9 cellular contexts compared by ENCODE assay signal in genomic region chr7:25456467-25457171, GRCh38.
DNase-seq lines count a peak whose midpoint lies in the region; ATAC-seq, FAIRE-seq and TF ChIP-seq lines count a peak whose summit lies in the region.
"Had no signal": no experiment of that assay in that cellular context is flagged by ENCODE, and none has a peak within 500 bp of the region (broad histone marks: within the 10 kb centered on the region; RNA-seq: fewer than 3 reads in every experiment).

No MANE protein-coding gene starts in this region.

- no peaks in the 10 kb centered on the region for H4K20me1 ChIP-seq in SK-N-SH (ENCODE audit: insufficient read depth)

- H3K79me2 ChIP-seq in SK-N-SH (ENCODE audit: insufficient read depth), result no peaks in the 10 kb centered on the region
- H3K79me2 ChIP-seq in trophoblast cell (ENCODE audit: control insufficient read depth, insufficient read depth, low read length, poor library complexity), result no peaks in the 10 kb centered on the region

- no peak overlapping the region for H3K4ac ChIP-seq in trophoblast cell (ENCODE audit: low read depth, low read length)

- no peak overlapping the region for H4K91ac ChIP-seq in trophoblast cell (ENCODE audit: low read depth, low read length)

- H2AFZ ChIP-seq in SK-N-SH (ENCODE audit: low read depth) (no peak overlapping the region), trophoblast cell (ENCODE audit: insufficient read depth, low read length, poor library complexity) (no peak overlapping the region)

- H3K9ac ChIP-seq in SK-N-SH, result no peak overlapping the region
- H3K9ac ChIP-seq in trophoblast cell (ENCODE audit: low read length), result no peak overlapping the region

- no peaks in the 10 kb centered on the region for H3K36me3 ChIP-seq in MG63
- H3K36me3 ChIP-seq in SK-N-SH (replicated peaks in 1 of 2; ENCODE audit: control insufficient read depth in 1 of 2, insufficient read depth in 2 of 2, low read length in 1 of 2), result no peaks in the 10 kb centered on the region
- H3K36me3 ChIP-seq in small intestine (ENCODE audit: control insufficient read depth in 2 of 2, insufficient read depth in 2 of 2, low read length in 2 of 2), result no peaks in the 10 kb centered on the region
- no peaks in the 10 kb centered on the region for H3K36me3 ChIP-seq in trophoblast cell (ENCODE audit: control insufficient read depth in 1 of 2, insufficient read depth in 2 of 2, low read length in 2 of 2)

- no peaks in the 10 kb centered on the region for H3K79me1 ChIP-seq in trophoblast cell (ENCODE audit: low read length)

- peak overlapping the region in 1 of 2 experiments; percentile 24; a peak in 2 of 4 replicates for H3K27ac ChIP-seq in SK-N-SH (ENCODE audit: low read depth in 2 of 2, low read length in 1 of 2)
- H3K27ac ChIP-seq in right cardiac atrium (ENCODE audit: low read length), result peak overlapping the region; percentile 64
- peak overlapping the region in 1 of 2 donors; percentile 79 for H3K27ac ChIP-seq in small intestine (ENCODE audit: low read depth in 1 of 2, low read length in 1 of 2)
- H3K27ac ChIP-seq in trophoblast cell (ENCODE audit: low read depth, low read length), result no peak overlapping the region

- CTCF ChIA-PET in SK-N-SH (lab: Yijun Ruan, JAX), result interaction anchor here (0.6 to 1.6 kb wide), 3 partner anchors 109 to 392 kb away, joined by 3 to 5 read pairs (median 5); no protein-coding TSS in a partner anchor

- no peaks in the 10 kb centered on the region for H3K9me3 ChIP-seq in MG63
- no peaks in the 10 kb centered on the region for H3K9me3 ChIP-seq in SK-N-SH
- H3K9me3 ChIP-seq in right cardiac atrium (ENCODE audit: control insufficient read depth, low read length), result no peaks in the 10 kb centered on the region
- H3K9me3 ChIP-seq in small intestine (ENCODE audit: control insufficient read depth, low read depth), result no peaks in the 10 kb centered on the region
- H3K9me3 ChIP-seq in trophoblast cell (ENCODE audit: insufficient read depth, low read depth, low read length), result no peaks in the 10 kb centered on the region

- no peak overlapping the region for H3K4me3 ChIP-seq in MG63
- no peak overlapping the region for H3K4me3 ChIP-seq in SK-N-SH (ENCODE audit: low read depth in 2 of 2, low read length in 1 of 2)
- H3K4me3 ChIP-seq in right cardiac atrium (ENCODE audit: low read length), result no peak overlapping the region
- no peak overlapping the region for H3K4me3 ChIP-seq in small intestine (ENCODE audit: low read depth in 1 of 2, low read length in 2 of 2)
- H3K4me3 ChIP-seq in trophoblast cell (ENCODE audit: low read depth, low read length), result no peak overlapping the region

- no peaks in the 10 kb centered on the region for H3K9me2 ChIP-seq in SK-N-SH

- H4K12ac ChIP-seq in trophoblast cell (ENCODE audit: low read depth, low read length), result no peak overlapping the region

- H3K4me1 ChIP-seq in SK-N-SH (ENCODE audit: control insufficient read depth in 1 of 2, insufficient read depth in 2 of 2, low read depth in 1 of 2, low read length in 1 of 2), result peaks cover 0 to 20% of the 10 kb centered on the region in 2 experiments; a peak in 2 of 4 replicates
- peaks cover 2% of the 10 kb centered on the region for H3K4me1 ChIP-seq in right cardiac atrium (ENCODE audit: control insufficient read depth, insufficient read depth, low read length)
- peaks cover 0 to 6% of the 10 kb centered on the region in 2 donors for H3K4me1 ChIP-seq in small intestine (ENCODE audit: control insufficient read depth in 2 of 2, insufficient read depth in 1 of 2, low read depth in 1 of 2, low read length in 1 of 2)
- no peaks in the 10 kb centered on the region for H3K4me1 ChIP-seq in trophoblast cell (ENCODE audit: control insufficient read depth in 1 of 2, insufficient read depth in 2 of 2, low read length in 2 of 2)

- no peaks in the 10 kb centered on the region for H3F3A ChIP-seq in SK-N-SH (replicated peaks; ENCODE audit: insufficient read depth)

- no peak overlapping the region for H3K14ac ChIP-seq in trophoblast cell (ENCODE audit: low read length)

- no peak overlapping the region for H3K18ac ChIP-seq in trophoblast cell (ENCODE audit: low read length)

- H2BK12ac ChIP-seq in trophoblast cell (ENCODE audit: low read length), result no peak overlapping the region

- peak; percentile 28 for DNase-seq in MG63
- DNase-seq in SK-N-SH, result peak; percentile 33
- DNase-seq in right cardiac atrium, result peak; percentile 40 to 80 (median 70)
- DNase-seq in small intestine, result peak; percentile 14
- DNase-seq in hippocampal formation (lab: John Stamatoyannopoulos, UW), result no peak
- DNase-seq in trophoblast cell, result no peak
- DNase-seq: activated CD4-positive, CD25-positive, alpha-beta regulatory T cell had no signal

- POLR2A ChIA-PET in SK-N-SH (lab: Yijun Ruan, JAX), result no interaction called here

- H4K8ac ChIP-seq in trophoblast cell (ENCODE audit: low read depth, low read length), result no peak overlapping the region

- no peak overlapping the region for H2AK5ac ChIP-seq in trophoblast cell (ENCODE audit: low read length)

- no peak for TF ChIP-seq RAD21 in SK-N-SH (IDR thresholded peaks at IDR 0.05; ENCODE audit: low read length)

- FAIRE-seq in small intestine (lab: Jason Lieb, UNC), result no peak
- FAIRE-seq: D721Med had no signal

- no peak overlapping the region for H3K23ac ChIP-seq in trophoblast cell (ENCODE audit: low read length)

- H2BK5ac ChIP-seq in trophoblast cell (ENCODE audit: low read depth, low read length, poor library complexity), result no peak overlapping the region

- no peak overlapping the region for H2BK120ac ChIP-seq in trophoblast cell (ENCODE audit: insufficient read depth, low read length, poor library complexity)

- ATAC-seq in right cardiac atrium (peak; percentile 81 to 86), GM21423 (IDR thresholded peaks at IDR 0.05; ENCODE audit: unreplicated experiment) (no peak)

- H3K27me3 ChIP-seq in MG63, result peaks cover 6% of the 10 kb centered on the region
- H3K27me3 ChIP-seq in SK-N-SH (ENCODE audit: insufficient read depth), result no peaks in the 10 kb centered on the region
- no peaks in the 10 kb centered on the region for H3K27me3 ChIP-seq in right cardiac atrium (ENCODE audit: control insufficient read depth, insufficient read depth)
- H3K27me3 ChIP-seq in small intestine (ENCODE audit: control insufficient read depth in 2 of 2, insufficient read depth in 2 of 2, low read length in 2 of 2), result no peaks in the 10 kb centered on the region
- no peaks in the 10 kb centered on the region for H3K27me3 ChIP-seq in trophoblast cell (ENCODE audit: insufficient read depth, low read length)

- intact Hi-C loops in right cardiac atrium (cut with DNase I), result no loop called here

- no peak overlapping the region for H3K4me2 ChIP-seq in SK-N-SH
- H3K4me2 ChIP-seq in trophoblast cell (ENCODE audit: low read length), result no peak overlapping the region

- peak in 1 of 2 experiments; percentile 57; a peak in 2 of 4 replicates for TF ChIP-seq EP300 in SK-N-SH (IDR thresholded peaks at IDR 0.05; ENCODE audit: borderline replicate concordance in 1 of 2, low read depth in 1 of 2, low read length in 1 of 2)

- TF ChIP-seq CTCF in SK-N-SH (IDR thresholded peaks at IDR 0.05), result no peak

- 44% methylated on average over 8 of the region's 8 CpGs for WGBS in SK-N-SH (ENCODE audit: low lambda C conversion rate)
- 36% methylated on average over 8 of the region's 8 CpGs for WGBS in right cardiac atrium
- WGBS in small intestine, 3 donors, result 31 to 50% (median 42%) methylated on average over 8 of the region's 8 CpGs
- WGBS in trophoblast cell (ENCODE audit: extremely low coverage, insufficient coverage, insufficient read length), result no CpG with 5 or more reads among the region's 8 CpGs

TF ChIP-seq in SK-N-SH, 30 proteins besides CTCF, POLR2A, EP300 and RAD21:
- no peak for TF ChIP-seq SMC3 (IDR thresholded peaks at IDR 0.05; ENCODE audit: low read depth, low read length)
- no peak for TF ChIP-seq USF1 (IDR thresholded peaks at IDR 0.05; ENCODE audit: borderline replicate concordance, low read depth)
- no peak for TF ChIP-seq JUND (IDR thresholded peaks at IDR 0.05)
- peak; percentile 51; the same call in 1 of the 2 replicates for TF ChIP-seq GATA2 (CRISPR knock-in tag; IDR thresholded peaks at IDR 0.05)
- 0 out of 2 replicates have a peak, but pooled peaks have one; percentile 19 for TF ChIP-seq RCOR1 (IDR thresholded peaks at IDR 0.05; ENCODE audit: low read length)
- no peak for TF ChIP-seq TAF1 (IDR thresholded peaks at IDR 0.05; ENCODE audit: borderline replicate concordance, low read depth, low read length)

Comparison
In these comparisons a context has a peak if more than half of its experiments do, and no peak if none do; other contexts are left out.
1. DNase-seq: peak in MG63 (single experiment), SK-N-SH (single experiment), right cardiac atrium (3 of 3) and small intestine (single experiment); none in hippocampal formation (0 of 2) and trophoblast cell (0 of 2).